Comparison of ENCODE assay signal across 1 cellular context in the genomic region with DNA sequence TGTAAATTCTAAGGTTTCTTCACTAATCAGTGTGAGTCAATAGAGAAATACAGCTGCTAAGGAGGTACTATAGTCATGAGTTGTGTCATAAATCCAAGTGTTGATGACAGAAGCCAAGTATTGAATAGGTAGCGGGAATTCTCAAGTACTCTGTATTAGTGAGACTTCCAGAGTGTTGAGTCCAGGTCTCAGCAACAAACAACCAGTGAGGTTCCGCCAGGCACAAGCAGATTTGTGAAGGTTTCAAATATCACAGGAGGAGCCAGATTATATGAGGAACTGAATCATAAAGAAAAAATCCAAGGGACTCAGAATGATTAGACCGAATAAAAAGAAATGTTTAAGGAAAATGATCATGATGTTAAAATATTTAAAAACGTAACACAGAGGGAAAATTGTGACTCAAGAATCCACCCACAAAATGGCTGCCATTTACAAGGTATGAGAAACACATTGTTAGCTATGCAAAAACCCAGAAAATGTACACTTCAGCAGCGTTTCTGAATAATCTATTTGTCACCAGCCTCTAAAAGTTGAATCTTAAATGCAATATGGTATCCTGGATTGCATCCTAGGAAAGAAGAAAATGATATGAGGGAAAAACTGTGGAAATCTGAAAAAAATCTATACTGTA.
TF ChIP-seq lines count a peak whose summit lies in the region.

No MANE protein-coding gene starts in this region.

TF ChIP-seq in IMR-90, 13 proteins besides CTCF, POLR2A, EP300 and RAD21:
- TF ChIP-seq NFE2L2 (IDR thresholded peaks at IDR 0.05; ENCODE audit: low read depth, low read length) (0 out of 2 replicates have a peak, but pooled peaks have one; percentile 21), SMC3 (IDR thresholded peaks at IDR 0.05; ENCODE audit: low read depth, low read length) (no peak), BHLHE40 (IDR thresholded peaks at IDR 0.05; ENCODE audit: low read depth, low read length) (0 out of 2 replicates have a peak, but pooled peaks have one; percentile 3), CEBPB (IDR thresholded peaks at IDR 0.05; ENCODE audit: low read depth, low read length) (peak; percentile 69; the same call in 1 of the 2 replicates), MXI1 (IDR thresholded peaks at IDR 0.05; ENCODE audit: borderline replicate concordance, low read depth, low read length) (no peak)
TF ChIP-seq in IMR-90: peak in this region for 3.
